In the genomic region with DNA sequence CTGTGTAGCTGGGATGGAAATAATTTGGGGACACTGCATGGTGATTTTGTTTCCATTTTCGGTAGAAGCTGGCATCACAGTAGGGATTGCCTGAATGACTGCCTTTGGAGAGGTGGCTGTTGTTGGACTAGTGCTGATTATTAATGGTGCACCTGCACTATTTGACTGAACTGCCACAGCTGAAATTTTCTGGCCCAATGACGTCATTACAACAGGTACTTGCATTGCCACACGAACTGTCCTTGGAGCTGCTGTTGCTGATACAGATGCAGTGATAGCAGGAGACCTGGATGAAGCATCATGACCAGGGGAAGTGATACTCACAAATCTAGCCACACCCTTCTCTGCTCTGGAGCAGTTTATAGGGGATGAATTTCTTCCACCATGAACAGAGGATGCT, we compare ENCODE assay signal across 25 cellular contexts.
"Had no signal": no experiment of that assay in that cellular context is flagged by ENCODE, and none has a peak within 500 bp of the region (broad histone marks: within the 10 kb centered on the region; RNA-seq: fewer than 3 reads in every experiment).

No MANE protein-coding gene starts in this region.

- DNase-seq: IMR-90; Kasumi-1; MM.1S; NCI-H1092; NCI-H1105 treated with DMSO at 0.1 percent for 48 hours; NCI-H1417 treated with DMSO at 0.1 percent for 48 hours; NCI-H146; NCI-H187; NCI-H2029; NCI-H2081 treated with DMSO at 0.1 percent for 48 hours; NCI-H2171 treated with DMSO at 0.1 percent for 48 hours; NCI-H345; NCI-H446 treated with DMSO at 0.1 percent for 48 hours; NCI-H510A treated with DMSO at 0.1 percent for 48 hours; NCI-H526; NK-92 treated with Interleukin-12 subunit alpha and Interleukin-12 subunit beta, amount 100 ng/mL, for 24 hours; PC-3; SHP77; SK-N-SH; SW 1271; T-cell had no signal

- H3K9ac ChIP-seq: KMS-11, SK-N-SH had no signal

- H3K27ac ChIP-seq: HL-60, KMS-11, RWPE1 had no signal

- ATAC-seq: Panc1, PC-3, T-cell had no signal

- H3K9me3 ChIP-seq: SK-N-SH had no signal

- H3K4me2 ChIP-seq: KMS-11, SK-N-SH had no signal
